In genomic region chr5:31593676-31594075, GRCh38 we compare ENCODE assay signal across 30 cellular contexts. TPM values are rescaled to one million over a fixed set of nuclear protein-coding genes. Genes with fewer than 3 reads are reported as not detected.
"Had no signal": no experiment of that assay in that cellular context is flagged by ENCODE, and none has a peak within 500 bp of the region (broad histone marks: within the 10 kb centered on the region; RNA-seq: fewer than 3 reads in every experiment).

No MANE protein-coding gene starts in this region.

- DNase-seq: activated CD4-positive, alpha-beta memory T cell treated with anti-CD3 and anti-CD28 coated beads, Interleukin-2, amount 10 ng/mL, durations not matched to agents 7 days and 5 days; activated CD4-positive, alpha-beta T cell treated with anti-CD3 and anti-CD28 coated beads for 1 hour; activated CD4-positive, alpha-beta T cell treated with anti-CD3 and anti-CD28 coated beads for 36 hours; activated CD4-positive, alpha-beta T cell treated with anti-CD3 and anti-CD28 coated beads for 48 hours; activated CD4-positive, alpha-beta T cell treated with anti-CD3 and anti-CD28 coated beads, Interleukin-2, amount 10 ng/mL, durations not matched to agents 7 days and 5 days; activated CD4-positive, alpha-beta T cell treated with anti-CD3 and anti-CD28 coated beads, Interleukin-2, amount 50 U/mL, for 48 hours; activated CD4-positive, CD25-positive, alpha-beta regulatory T cell; activated CD8-positive, alpha-beta memory T cell treated with anti-CD3 and anti-CD28 coated beads for 24 hours; activated CD8-positive, alpha-beta memory T cell treated with anti-CD3 and anti-CD28 coated beads, Interleukin-2, amount 10 ng/mL, durations not matched to agents 7 days and 5 days; activated CD8-positive, alpha-beta memory T cell treated with anti-CD3 and anti-CD28 coated beads, Interleukin-2, amount 50 U/mL, for 48 hours; activated CD8-positive, alpha-beta T cell treated with anti-CD3 and anti-CD28 coated beads, Interleukin-2, amount 10 ng/mL, durations not matched to agents 7 days and 5 days; activated effector memory CD4-positive, alpha-beta T cell treated with Interleukin-2 at 50 U/mL for 16 hours; activated gamma-delta T cell; activated naive CD4-positive, alpha-beta T cell treated with anti-CD3 and anti-CD28 coated beads, Interleukin-2, amount 10 ng/mL, durations not matched to agents 7 days and 5 days; activated naive CD4-positive, alpha-beta T cell treated with Interleukin-2 at 50 U/mL for 16 hours; activated naive CD8-positive, alpha-beta T cell treated with anti-CD3 and anti-CD28 coated beads, Interleukin-2, amount 10 ng/mL, durations not matched to agents 7 days and 5 days; activated naive CD8-positive, alpha-beta T cell treated with anti-CD3 and anti-CD28 coated beads, Interleukin-2, amount 50 U/mL, for 24 hours; activated T-cell treated with anti-CD3 and anti-CD28 coated beads, Interleukin-2, amount 50 U/mL, for 24 hours; activated T-cell treated with anti-CD3 and anti-CD28 coated beads, Interleukin-2, amount 50 U/mL, for 48 hours; amygdala; anterior cingulate cortex; caudate nucleus; cerebellar nuclear complex; T-helper 1 cell; T-helper 2 cell; T-helper 9 cell; WERI-Rb-1 had no signal

- H3K4me3 ChIP-seq: ascending aorta, cardiac muscle cell had no signal

- FAIRE-seq: bronchial epithelial cell had no signal

- H3K9me3 ChIP-seq: ascending aorta had no signal

- H3K27me3 ChIP-seq: ascending aorta, cardiac muscle cell had no signal

- H3K4me1 ChIP-seq: ascending aorta had no signal

- H3K27ac ChIP-seq: ascending aorta, cardiac muscle cell, WERI-Rb-1 had no signal

- H3K36me3 ChIP-seq: ascending aorta, cardiac muscle cell, WERI-Rb-1 had no signal

RNA-seq across cellular contexts. Expression of gene PDZD2, which starts 45.3 kb away (rescaled TPM):
- total RNA-seq: activated CD4-positive, alpha-beta memory T cell treated with anti-CD3 and anti-CD28 coated beads, Interleukin-2, amount 10 ng/mL, durations not matched to agents 7 days and 5 days; activated CD4-positive, alpha-beta T cell treated with anti-CD3 and anti-CD28 coated beads, Interleukin-2, amount 10 ng/mL, durations not matched to agents 7 days and 5 days; activated CD8-positive, alpha-beta memory T cell treated with anti-CD3 and anti-CD28 coated beads, Interleukin-2, amount 10 ng/mL, durations not matched to agents 7 days and 5 days; activated CD8-positive, alpha-beta T cell treated with anti-CD3 and anti-CD28 coated beads, Interleukin-2, amount 10 ng/mL, durations not matched to agents 7 days and 5 days had no signal
